In genomic region chr14:22918809-22919600, GRCh38 we compare ENCODE assay signal across 8 cellular contexts. TPM values are rescaled to one million over a fixed set of nuclear protein-coding genes. Genes with fewer than 3 reads are reported as not detected.
DNase-seq lines count a peak whose midpoint lies in the region; ATAC-seq and TF ChIP-seq lines count a peak whose summit lies in the region.

Gene RBM23, minus strand, starts transcription at chr14:22919149.

- H3K27ac Mint-ChIP-seq in activated B cell treated with CpG ODN at 0.5 μM for 24 hours: peak within 1 kb of the TSS; percentile 100
- H3K27ac Mint-ChIP-seq in immature natural killer cell: peak within 1 kb of the TSS; percentile 99 to 100 (median 100)

- H3K9me3 ChIP-seq in AG04450 (ENCODE audit: control insufficient read depth, insufficient read depth, low read length): no peaks in the 10 kb centered on the region

- CTCF ChIA-PET in AG04450 (lab: Charles Lee): interaction anchor here (0.7 to 5.9 kb wide), 7 partner anchors 11 to 362 kb away, joined by 3 to 36 read pairs (median 11); partner anchors contain the start of gene PRMT5
- CTCF ChIA-PET in activated B cell treated with CpG ODN at 0.5 μM for 24 hours (lab: Charles Lee): interaction anchor here (0.6 to 4.1 kb wide), 9 partner anchors 8 to 349 kb away, joined by 3 to 19 read pairs (median 3); partner anchors contain the start of genes DAD1 and PRMT5

- DNase-seq in AG04450 (ENCODE audit: low read depth, low spot score) (peak; percentile 100), NCI-H345 (lab: John Stamatoyannopoulos, UW) (peak; percentile 100), activated B cell treated with CpG ODN at 0.5 μM for 24 hours (peak; percentile 94), caudate nucleus (lab: John Stamatoyannopoulos, UW) (peak; percentile 94 to 100 (median 98)), immature natural killer cell (peak; percentile 100), smooth muscle cell of the brain vasculature (ENCODE audit: low read depth, low spot score) (peak; percentile 100)

- ATAC-seq in HG03196 (IDR thresholded peaks at IDR 0.05; ENCODE audit: unreplicated experiment): peak; percentile 93
- ATAC-seq in activated B cell treated with CpG ODN at 0.5 μM for 24 hours (ENCODE audit: low read depth): peak; percentile 94

- H3K27ac ChIP-seq in AG04450 (ENCODE audit: low read depth, low read length) (peak within 1 kb of the TSS; percentile 99), caudate nucleus (ENCODE audit: low read depth, low read length) (peak within 1 kb of the TSS; percentile 100)

- H3K27me3 ChIP-seq in AG04450 (ENCODE audit: control insufficient read depth, insufficient read depth, low read length): no peaks in the 10 kb centered on the region

- in situ Hi-C loops in GM18951 (cut with MboI; ENCODE audit: low sequenced_read_pairs, unreplicated experiment): no loop called here

- no peaks in the 10 kb centered on the region for H3K27me3 Mint-ChIP-seq in activated B cell treated with CpG ODN at 0.5 μM for 24 hours
- peaks cover 11 to 13% (median 13%) of the 10 kb centered on the region in 3 donors for H3K27me3 Mint-ChIP-seq in immature natural killer cell (ENCODE audit: low read depth in 3 of 3)

- no peaks in the 10 kb centered on the region for H3K9me3 Mint-ChIP-seq in activated B cell treated with CpG ODN at 0.5 μM for 24 hours
- H3K9me3 Mint-ChIP-seq in immature natural killer cell: no peaks in the 10 kb centered on the region

- H3K36me3 Mint-ChIP-seq in activated B cell treated with CpG ODN at 0.5 μM for 24 hours (ENCODE audit: low read depth): peaks cover 74% of the 10 kb centered on the region
- H3K36me3 Mint-ChIP-seq in immature natural killer cell: peaks cover 4 to 24% (median 17%) of the 10 kb centered on the region in 3 donors

- POLR2A ChIA-PET in AG04450 (lab: Yijun Ruan, JAX): interaction anchor here (0.5 to 1.3 kb wide), 7 partner anchors 8 to 276 kb away, joined by 3 to 9 read pairs (median 4); partner anchors contain the start of genes ACIN1, C14orf119 and PRMT5
- POLR2A ChIA-PET in activated B cell treated with CpG ODN at 0.5 μM for 24 hours (lab: Charles Lee): interaction anchor here (0.6 to 7.0 kb wide), 29 partner anchors 8 to 1648 kb away, joined by 3 to 74 read pairs (median 4); partner anchors contain the start of genes ABHD4, ACIN1, AJUBA and C14orf119

- intact Hi-C loops in activated B cell treated with CpG ODN at 0.5 μM for 24 hours (cut with micrococcal nuclease): loop anchor here (1.0 to 5.0 kb wide), 10 partner anchors 10 to 402 kb away; partner anchors contain the start of genes ACIN1, C14orf119, DAD1 and HAUS4

- H3K4me1 Mint-ChIP-seq in activated B cell treated with CpG ODN at 0.5 μM for 24 hours: peaks cover 53% of the 10 kb centered on the region
- H3K4me1 Mint-ChIP-seq in immature natural killer cell: peaks cover 32 to 48% of the 10 kb centered on the region in 2 donors

- TF ChIP-seq CTCF in AG04450 (IDR thresholded peaks at IDR 0.05; ENCODE audit: low read depth, low read length) (no peak), activated B cell treated with CpG ODN at 0.5 μM for 24 hours (IDR thresholded peaks at IDR 0.05) (no peak)

- H3K4me3 ChIP-seq in AG04450 (ENCODE audit: low read depth, low read length): peak within 1 kb of the TSS; percentile 95

- TF ChIP-seq POLR2A in GM18951 (IDR thresholded peaks at IDR 0.05; ENCODE audit: extremely low read depth, insufficient read depth, insufficient read length): peak; percentile 70

- H3K4me3 Mint-ChIP-seq in activated B cell treated with CpG ODN at 0.5 μM for 24 hours: peak within 1 kb of the TSS; percentile 99
- peak within 1 kb of the TSS; percentile 94 to 99 (median 95) for H3K4me3 Mint-ChIP-seq in immature natural killer cell

RNA-seq across cellular contexts. Expression of gene RBM23, which starts in this region (rescaled TPM):
- polyA plus RNA-seq in AG04450 (2011; rRNA removed) (46.2 and 47.2 TPM in 2 replicates), immature natural killer cell (10 to 100 TPM; 80.9 to 91.9 (median 85.5) TPM)
- polyA minus RNA-seq in AG04450 (2011; rRNA and poly(A)+ RNA removed): 73.1 and 79.5 TPM in 2 replicates
- total RNA-seq in activated B cell treated with CpG ODN at 0.5 μM for 24 hours: 130 and 131 TPM in 2 replicates

Comparison
In these comparisons a context has a peak if more than half of its experiments do, and no peak if none do; other contexts are left out.
1. Peak in every context shown above with its lines: DNase-seq, ATAC-seq, H3K4me3 ChIP-seq and H3K27ac ChIP-seq.